22 cellular contexts compared by ENCODE assay signal in the genomic region with DNA sequence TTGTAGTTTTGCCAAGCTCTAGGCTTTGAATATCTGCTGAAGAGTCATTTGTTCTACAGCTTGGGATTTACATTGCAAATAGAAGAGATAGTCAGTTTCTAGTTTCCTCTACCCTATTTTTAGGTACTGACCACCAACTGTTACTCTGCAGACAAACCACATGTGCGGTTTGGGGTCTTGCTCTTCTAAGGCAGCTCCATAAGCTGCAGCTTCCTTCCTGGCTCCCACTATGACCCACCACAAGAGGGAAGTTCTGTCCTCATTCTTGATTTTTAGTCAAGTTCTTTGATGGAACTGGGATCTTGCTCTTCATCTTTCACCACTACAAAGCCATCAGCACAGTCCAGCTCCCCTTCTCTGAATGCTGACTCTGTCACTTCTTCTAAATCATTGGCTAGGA.
DNase-seq lines count a peak whose midpoint lies in the region; ATAC-seq lines count a peak whose summit lies in the region.
"Had no signal": no experiment of that assay in that cellular context is flagged by ENCODE, and none has a peak within 500 bp of the region (broad histone marks: within the 10 kb centered on the region; RNA-seq: fewer than 3 reads in every experiment).

No MANE protein-coding gene starts in this region.

- ATAC-seq in HG03196 (IDR thresholded peaks at IDR 0.05; ENCODE audit: unreplicated experiment): no peak
- ATAC-seq: heart right ventricle; left lobe of liver; naive thymus-derived CD4-positive, alpha-beta T cell had no signal

- peak; percentile 0 for DNase-seq in NK-92 treated with Interleukin-12 subunit alpha and Interleukin-12 subunit beta, amount 100 ng/mL, for 24 hours (lab: John Stamatoyannopoulos, UW)
- DNase-seq in NK-92 (lab: John Stamatoyannopoulos, UW; ENCODE audit: unreplicated experiment): no peak
- peak; percentile 92 for DNase-seq in NOMO-1 treated with DMSO at 0.1 percent for 48 hours (lab: John Stamatoyannopoulos, UW; ENCODE audit: unreplicated experiment)
- DNase-seq in SKM-1 treated with dmso at 0.1 percent for 144 hours (lab: John Stamatoyannopoulos, UW; ENCODE audit: unreplicated experiment): peak; percentile 70
- no peak for DNase-seq in stimulated activated CD4-positive, alpha-beta T cell treated with anti-CD3 and anti-CD28 coated beads, Interleukin-15, amount 100 ng/mL, for 24 hours
- no peak for DNase-seq in C1 segment of cervical spinal cord (lab: John Stamatoyannopoulos, UW)
- no peak for DNase-seq in activated CD4-positive, alpha-beta T cell treated with anti-CD3 and anti-CD28 coated beads, Interleukin-2, amount 50 U/mL, for 48 hours
- DNase-seq: 8988T; activated CD4-positive, alpha-beta T cell treated with anti-CD3 and anti-CD28 coated beads for 48 hours; activated naive CD4-positive, alpha-beta T cell treated with anti-CD3 and anti-CD28 coated beads for 36 hours; effector CD4-positive, alpha-beta T cell; heart right ventricle; immature natural killer cell; naive thymus-derived CD4-positive, alpha-beta T cell; NCI-H1436; NCI-H2171; NCI-H510A treated with DMSO at 0.1 percent for 48 hours; PC-9; SHP77; stimulated activated CD4-positive, alpha-beta T cell treated with anti-CD3 and anti-CD28 coated beads, Interleukin-2, amount 100 ng/mL, for 24 hours had no signal

Comparison
In these comparisons a context has a peak if more than half of its experiments do, and no peak if none do; other contexts are left out.
1. DNase-seq: peak in NK-92 treated with Interleukin-12 subunit alpha and Interleukin-12 subunit beta, amount 100 ng/mL, for 24 hours (single experiment), NOMO-1 treated with DMSO at 0.1 percent for 48 hours (single experiment) and SKM-1 treated with dmso at 0.1 percent for 144 hours (single experiment); none in NK-92 (single experiment), stimulated activated CD4-positive, alpha-beta T cell treated with anti-CD3 and anti-CD28 coated beads, Interleukin-15, amount 100 ng/mL, for 24 hours (single experiment), C1 segment of cervical spinal cord (0 of 14) and activated CD4-positive, alpha-beta T cell treated with anti-CD3 and anti-CD28 coated beads, Interleukin-2, amount 50 U/mL, for 48 hours (0 of 2).